In the genomic region with DNA sequence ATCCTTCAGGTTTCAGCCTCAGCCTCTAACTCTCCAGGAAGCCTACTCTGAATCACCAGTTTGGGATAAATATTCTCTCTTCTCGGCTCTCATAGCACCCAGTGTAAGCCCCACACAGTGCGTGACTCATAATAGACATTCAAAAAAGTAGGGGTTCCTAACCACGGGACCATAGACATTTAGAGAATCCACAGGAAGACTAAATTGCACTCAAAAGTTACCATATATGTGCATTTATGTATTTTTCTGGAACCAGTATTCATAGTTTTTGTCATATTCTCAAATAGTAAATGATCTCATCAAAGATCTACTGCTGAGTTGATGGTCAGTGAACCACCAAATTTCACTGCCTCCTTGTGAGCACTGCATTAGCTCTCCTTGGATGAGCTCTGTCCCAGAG, we compare ENCODE assay signal across 21 cellular contexts.
"Had no signal": no experiment of that assay in that cellular context is flagged by ENCODE, and none has a peak within 500 bp of the region (broad histone marks: within the 10 kb centered on the region; RNA-seq: fewer than 3 reads in every experiment).

No MANE protein-coding gene starts in this region.

- DNase-seq: IMR-90, Karpas-422, KG1, MG63, NCI-H1092, NCI-H1105 treated with DMSO at 0.1 percent for 48 hours, NCI-H1417 treated with DMSO at 0.1 percent for 48 hours, NCI-H146, NCI-H1694 treated with DMSO at 0.1 percent for 48 hours, NCI-H2171, NCI-H226, NCI-H446, NCI-H510A, NCI-H524 treated with DMSO at 0.1 percent for 48 hours, Right ventricle myocardium superior, RPMI8226, SIG-M5 had no signal

- ATAC-seq: HepG2 had no signal

- H3K4me3 ChIP-seq: MG63, SJSA1, SK-N-MC had no signal

- H3K36me3 ChIP-seq: MG63, SJSA1 had no signal

- H3K27ac ChIP-seq: SJSA1, SK-N-MC had no signal

- H3K27me3 ChIP-seq: MG63, SJSA1 had no signal

- H3K9me3 ChIP-seq: MG63, SJSA1 had no signal

- FAIRE-seq: HepG2, RCC 7860 had no signal

- H3K4me1 ChIP-seq: SJSA1 had no signal
